Comparison of ENCODE assay signal across 9 cellular contexts in genomic region chr11:75263944-75264349, GRCh38. TPM values are rescaled to one million over a fixed set of nuclear protein-coding genes. Genes with fewer than 3 reads are reported as not detected.
DNase-seq lines count a peak whose midpoint lies in the region; ATAC-seq lines count a peak whose summit lies in the region.
"Had no signal": no experiment of that assay in that cellular context is flagged by ENCODE, and none has a peak within 500 bp of the region (broad histone marks: within the 10 kb centered on the region; RNA-seq: fewer than 3 reads in every experiment).

No MANE protein-coding gene starts in this region.

- H3K27me3 Mint-ChIP-seq in activated CD8-positive, alpha-beta T cell treated with anti-CD3 and anti-CD28 coated beads, Interleukin-2, amount 10 ng/mL, durations not matched to agents 7 days and 5 days (ENCODE audit: low read depth), result no peaks in the 10 kb centered on the region

- POLR2A ChIA-PET in activated CD8-positive, alpha-beta T cell treated with anti-CD3 and anti-CD28 coated beads, Interleukin-2, amount 10 ng/mL, durations not matched to agents 7 days and 5 days (lab: Charles Lee), result no interaction called here

- peaks cover 45% of the 10 kb centered on the region for H3K4me1 Mint-ChIP-seq in activated CD8-positive, alpha-beta T cell treated with anti-CD3 and anti-CD28 coated beads, Interleukin-2, amount 10 ng/mL, durations not matched to agents 7 days and 5 days (ENCODE audit: low read depth)

- peaks cover 7% of the 10 kb centered on the region for H3K36me3 Mint-ChIP-seq in activated CD8-positive, alpha-beta T cell treated with anti-CD3 and anti-CD28 coated beads, Interleukin-2, amount 10 ng/mL, durations not matched to agents 7 days and 5 days (ENCODE audit: low read depth)

- no peak overlapping the region for H3K4me3 Mint-ChIP-seq in activated CD8-positive, alpha-beta T cell treated with anti-CD3 and anti-CD28 coated beads, Interleukin-2, amount 10 ng/mL, durations not matched to agents 7 days and 5 days
- H3K4me3 Mint-ChIP-seq: HFFc6 had no signal

- ATAC-seq in activated CD8-positive, alpha-beta T cell treated with anti-CD3 and anti-CD28 coated beads, Interleukin-2, amount 10 ng/mL, durations not matched to agents 7 days and 5 days, result no peak
- no peak for ATAC-seq in HG03460 (IDR thresholded peaks at IDR 0.05; ENCODE audit: unreplicated experiment)

- no peaks in the 10 kb centered on the region for H3K9me3 Mint-ChIP-seq in activated CD8-positive, alpha-beta T cell treated with anti-CD3 and anti-CD28 coated beads, Interleukin-2, amount 10 ng/mL, durations not matched to agents 7 days and 5 days (ENCODE audit: insufficient read depth)
- H3K9me3 Mint-ChIP-seq: HFFc6 had no signal

- H3K27ac Mint-ChIP-seq in activated CD8-positive, alpha-beta T cell treated with anti-CD3 and anti-CD28 coated beads, Interleukin-2, amount 10 ng/mL, durations not matched to agents 7 days and 5 days, result peak overlapping the region; percentile 74
- H3K27ac Mint-ChIP-seq: HFFc6 had no signal

- DNase-seq in A172 (ENCODE audit: low spot score) (peak; percentile 29), DMS53 (lab: John Stamatoyannopoulos, UW) (peak; percentile 53), kidney tubule cell (ENCODE audit: low spot score) (peak; percentile 63), H4 (ENCODE audit: low spot score) (no peak), occipital lobe (lab: John Stamatoyannopoulos, UW) (no peak), SK-N-DZ (ENCODE audit: low spot score) (no peak)
- DNase-seq in activated CD8-positive, alpha-beta T cell treated with anti-CD3 and anti-CD28 coated beads, Interleukin-2, amount 10 ng/mL, durations not matched to agents 7 days and 5 days, result peak; percentile 43
- DNase-seq: HFFc6 had no signal

- CTCF ChIA-PET in activated CD8-positive, alpha-beta T cell treated with anti-CD3 and anti-CD28 coated beads, Interleukin-2, amount 10 ng/mL, durations not matched to agents 7 days and 5 days (lab: Charles Lee), result interaction anchor here (0.9 to 3.6 kb wide), 4 partner anchors 12 to 22 kb away, joined by 3 to 15 read pairs (median 6); no protein-coding TSS in a partner anchor

RNA-seq across cellular contexts. Expression of gene TPBGL, which starts 23.4 kb away (rescaled TPM):
- total RNA-seq in A172 (2014; rRNA removed; shearing (Covaris generic)), result not detected in 2 replicates
- under 1 TPM in 1 of 2 experiments, not detected in 1; 0.13 TPM for total RNA-seq in activated CD8-positive, alpha-beta T cell treated with anti-CD3 and anti-CD28 coated beads, Interleukin-2, amount 10 ng/mL, durations not matched to agents 7 days and 5 days
- total RNA-seq in H4 (2014; rRNA removed; shearing (Covaris generic)), result not detected in 2 replicates
- under 0.01 TPM for total RNA-seq in occipital lobe
- polyA plus RNA-seq in SK-N-DZ (2014; cell fraction: cytosol; rRNA removed), result 0.06 and 0.16 TPM in 2 replicates
- 0.24 TPM in 1 of 2 replicates, not detected in the other for polyA plus RNA-seq in SK-N-DZ (2014; cell fraction: nucleus; rRNA removed)
- total RNA-seq: HFFc6 had no signal

Comparison
In these comparisons a context has a peak if more than half of its experiments do, and no peak if none do; other contexts are left out.
1. DNase-seq: peak in A172 (single experiment), DMS53 (single experiment), activated CD8-positive, alpha-beta T cell treated with anti-CD3 and anti-CD28 coated beads, Interleukin-2, amount 10 ng/mL, durations not matched to agents 7 days and 5 days (single experiment) and kidney tubule cell (single experiment); none in H4 (single experiment), occipital lobe (single experiment) and SK-N-DZ (single experiment).